ENCODE assay signal across 11 cellular contexts in the genomic region with DNA sequence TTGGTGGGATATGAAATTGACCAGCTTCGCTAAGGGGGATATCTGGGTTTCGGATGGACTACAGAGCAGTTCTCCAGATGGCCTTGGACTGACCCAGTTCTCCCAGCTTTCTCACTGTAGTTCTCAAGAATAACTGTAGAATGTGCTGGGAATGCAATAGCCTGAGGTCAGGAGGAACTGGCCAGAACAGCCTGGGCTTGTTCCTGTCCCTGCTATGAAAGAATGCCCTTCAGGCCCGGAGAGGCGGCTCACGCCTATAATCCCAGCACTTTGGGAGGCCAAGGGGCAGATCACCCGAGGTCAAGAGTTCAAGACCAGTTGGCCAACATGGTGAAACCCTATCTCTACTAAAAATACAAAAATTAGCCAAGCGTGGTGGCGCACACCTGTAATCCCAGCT. TPM values are rescaled to one million over a fixed set of nuclear protein-coding genes. Genes with fewer than 3 reads are reported as not detected.
"Had no signal": no experiment of that assay in that cellular context is flagged by ENCODE, and none has a peak within 500 bp of the region (broad histone marks: within the 10 kb centered on the region; RNA-seq: fewer than 3 reads in every experiment).

No MANE protein-coding gene starts in this region.

- ATAC-seq: HCT116, HepG2 had no signal

- H3K36me3 ChIP-seq: HAP-1 had no signal

- H3K27ac Mint-ChIP-seq: IgD-negative memory B cell had no signal

- H3K4me3 Mint-ChIP-seq: HFFc6, IgD-negative memory B cell had no signal

- DNase-seq: GM23248, GOT3, H7, HFFc6, KBM-7 had no signal

- H3K9me3 ChIP-seq: HAP-1 had no signal

- H3K27ac ChIP-seq: GM23248, HL-60, KMS-11 had no signal

- H3K4me3 ChIP-seq: GM23248, HAP-1 had no signal

- H3K9me3 Mint-ChIP-seq: HFFc6, IgD-negative memory B cell had no signal

- H3K4me1 ChIP-seq: HAP-1 had no signal

RNA-seq across cellular contexts. Expression of a gene that starts 33.5 kb away (rescaled TPM):
- total RNA-seq: GM23248 had no signal
